Comparison of ENCODE assay signal across 1 cellular context in the genomic region with DNA sequence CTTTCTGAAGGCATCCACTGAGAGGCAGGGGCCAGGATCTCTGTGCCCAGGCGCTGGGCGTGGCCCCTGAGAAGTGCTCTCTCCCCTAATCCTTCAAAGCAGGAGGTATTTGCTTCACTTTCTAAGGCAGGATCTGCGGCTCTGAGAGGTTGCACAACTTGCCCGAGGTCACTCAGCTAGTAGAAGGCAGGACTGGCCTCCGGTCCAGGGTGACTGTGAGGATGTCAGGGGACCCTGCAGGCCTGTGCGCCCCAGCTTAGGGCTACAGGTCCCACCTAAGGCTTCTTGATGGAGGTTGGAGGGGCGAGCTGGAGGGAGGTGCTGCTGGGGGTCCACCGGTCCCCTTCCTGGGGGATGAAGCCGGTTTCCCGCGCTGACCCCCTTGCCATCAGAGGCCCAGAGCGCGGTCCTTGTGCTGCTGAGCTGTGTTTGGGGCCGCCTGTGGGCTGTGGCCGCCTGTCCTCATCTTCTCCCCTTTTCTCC.
TF ChIP-seq lines count a peak whose summit lies in the region.

No MANE protein-coding gene starts in this region.

TF ChIP-seq in HepG2, 621 proteins besides CTCF, POLR2A, EP300 and RAD21 (continued from another document and continues in another):
- TF ChIP-seq, protein P1, sequence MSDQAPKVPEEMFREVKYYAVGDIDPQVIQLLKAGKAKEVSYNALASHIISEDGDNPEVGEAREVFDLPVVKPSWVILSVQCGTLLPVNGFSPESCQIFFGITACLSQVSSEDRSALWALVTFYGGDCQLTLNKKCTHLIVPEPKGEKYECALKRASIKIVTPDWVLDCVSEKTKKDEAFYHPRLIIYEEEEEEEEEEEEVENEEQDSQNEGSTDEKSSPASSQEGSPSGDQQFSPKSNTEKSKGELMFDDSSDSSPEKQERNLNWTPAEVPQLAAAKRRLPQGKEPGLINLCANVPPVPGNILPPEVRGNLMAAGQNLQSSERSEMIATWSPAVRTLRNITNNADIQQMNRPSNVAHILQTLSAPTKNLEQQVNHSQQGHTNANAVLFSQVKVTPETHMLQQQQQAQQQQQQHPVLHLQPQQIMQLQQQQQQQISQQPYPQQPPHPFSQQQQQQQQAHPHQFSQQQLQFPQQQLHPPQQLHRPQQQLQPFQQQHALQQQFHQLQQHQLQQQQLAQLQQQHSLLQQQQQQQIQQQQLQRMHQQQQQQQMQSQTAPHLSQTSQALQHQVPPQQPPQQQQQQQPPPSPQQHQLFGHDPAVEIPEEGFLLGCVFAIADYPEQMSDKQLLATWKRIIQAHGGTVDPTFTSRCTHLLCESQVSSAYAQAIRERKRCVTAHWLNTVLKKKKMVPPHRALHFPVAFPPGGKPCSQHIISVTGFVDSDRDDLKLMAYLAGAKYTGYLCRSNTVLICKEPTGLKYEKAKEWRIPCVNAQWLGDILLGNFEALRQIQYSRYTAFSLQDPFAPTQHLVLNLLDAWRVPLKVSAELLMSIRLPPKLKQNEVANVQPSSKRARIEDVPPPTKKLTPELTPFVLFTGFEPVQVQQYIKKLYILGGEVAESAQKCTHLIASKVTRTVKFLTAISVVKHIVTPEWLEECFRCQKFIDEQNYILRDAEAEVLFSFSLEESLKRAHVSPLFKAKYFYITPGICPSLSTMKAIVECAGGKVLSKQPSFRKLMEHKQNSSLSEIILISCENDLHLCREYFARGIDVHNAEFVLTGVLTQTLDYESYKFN (CRISPR knock-in tag; conservative IDR thresholded peaks at IDR 0.05), result no peak
- TF ChIP-seq ZNF792 (CRISPR knock-in tag; IDR thresholded peaks at IDR 0.05), result 0 out of 2 replicates have a peak, but pooled peaks have one; percentile 4
- peak; percentile 24; the same call in 1 of the 2 replicates for TF ChIP-seq RXRA (CRISPR knock-in tag; IDR thresholded peaks at IDR 0.05)
- TF ChIP-seq FOSL2 (CRISPR knock-in tag; IDR thresholded peaks at IDR 0.05), result 0 out of 2 replicates have a peak, but pooled peaks have one; percentile 9
- TF ChIP-seq, protein P2, sequence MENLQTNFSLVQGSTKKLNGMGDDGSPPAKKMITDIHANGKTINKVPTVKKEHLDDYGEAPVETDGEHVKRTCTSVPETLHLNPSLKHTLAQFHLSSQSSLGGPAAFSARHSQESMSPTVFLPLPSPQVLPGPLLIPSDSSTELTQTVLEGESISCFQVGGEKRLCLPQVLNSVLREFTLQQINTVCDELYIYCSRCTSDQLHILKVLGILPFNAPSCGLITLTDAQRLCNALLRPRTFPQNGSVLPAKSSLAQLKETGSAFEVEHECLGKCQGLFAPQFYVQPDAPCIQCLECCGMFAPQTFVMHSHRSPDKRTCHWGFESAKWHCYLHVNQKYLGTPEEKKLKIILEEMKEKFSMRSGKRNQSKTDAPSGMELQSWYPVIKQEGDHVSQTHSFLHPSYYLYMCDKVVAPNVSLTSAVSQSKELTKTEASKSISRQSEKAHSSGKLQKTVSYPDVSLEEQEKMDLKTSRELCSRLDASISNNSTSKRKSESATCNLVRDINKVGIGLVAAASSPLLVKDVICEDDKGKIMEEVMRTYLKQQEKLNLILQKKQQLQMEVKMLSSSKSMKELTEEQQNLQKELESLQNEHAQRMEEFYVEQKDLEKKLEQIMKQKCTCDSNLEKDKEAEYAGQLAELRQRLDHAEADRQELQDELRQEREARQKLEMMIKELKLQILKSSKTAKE (CRISPR knock-in tag; IDR thresholded peaks at IDR 0.05; ENCODE audit: borderline replicate concordance), result 0 out of 2 replicates have a peak, but pooled peaks have one; percentile 23
- peak; percentile 13 for TF ChIP-seq TEAD3 (CRISPR knock-in tag; optimal IDR thresholded peaks at IDR 0.05; ENCODE audit: borderline replicate concordance)
- no peak for TF ChIP-seq ZNF160 (CRISPR knock-in tag; IDR thresholded peaks at IDR 0.05)
- TF ChIP-seq NR2F6 (IDR thresholded peaks at IDR 0.05), result no peak
- peak; percentile 44; the same call in 1 of the 2 replicates for TF ChIP-seq NR2F6 (CRISPR knock-in tag; IDR thresholded peaks at IDR 0.05)
- no peak for TF ChIP-seq CBFB (CRISPR knock-in tag; IDR thresholded peaks at IDR 0.05)
- TF ChIP-seq, protein P3, sequence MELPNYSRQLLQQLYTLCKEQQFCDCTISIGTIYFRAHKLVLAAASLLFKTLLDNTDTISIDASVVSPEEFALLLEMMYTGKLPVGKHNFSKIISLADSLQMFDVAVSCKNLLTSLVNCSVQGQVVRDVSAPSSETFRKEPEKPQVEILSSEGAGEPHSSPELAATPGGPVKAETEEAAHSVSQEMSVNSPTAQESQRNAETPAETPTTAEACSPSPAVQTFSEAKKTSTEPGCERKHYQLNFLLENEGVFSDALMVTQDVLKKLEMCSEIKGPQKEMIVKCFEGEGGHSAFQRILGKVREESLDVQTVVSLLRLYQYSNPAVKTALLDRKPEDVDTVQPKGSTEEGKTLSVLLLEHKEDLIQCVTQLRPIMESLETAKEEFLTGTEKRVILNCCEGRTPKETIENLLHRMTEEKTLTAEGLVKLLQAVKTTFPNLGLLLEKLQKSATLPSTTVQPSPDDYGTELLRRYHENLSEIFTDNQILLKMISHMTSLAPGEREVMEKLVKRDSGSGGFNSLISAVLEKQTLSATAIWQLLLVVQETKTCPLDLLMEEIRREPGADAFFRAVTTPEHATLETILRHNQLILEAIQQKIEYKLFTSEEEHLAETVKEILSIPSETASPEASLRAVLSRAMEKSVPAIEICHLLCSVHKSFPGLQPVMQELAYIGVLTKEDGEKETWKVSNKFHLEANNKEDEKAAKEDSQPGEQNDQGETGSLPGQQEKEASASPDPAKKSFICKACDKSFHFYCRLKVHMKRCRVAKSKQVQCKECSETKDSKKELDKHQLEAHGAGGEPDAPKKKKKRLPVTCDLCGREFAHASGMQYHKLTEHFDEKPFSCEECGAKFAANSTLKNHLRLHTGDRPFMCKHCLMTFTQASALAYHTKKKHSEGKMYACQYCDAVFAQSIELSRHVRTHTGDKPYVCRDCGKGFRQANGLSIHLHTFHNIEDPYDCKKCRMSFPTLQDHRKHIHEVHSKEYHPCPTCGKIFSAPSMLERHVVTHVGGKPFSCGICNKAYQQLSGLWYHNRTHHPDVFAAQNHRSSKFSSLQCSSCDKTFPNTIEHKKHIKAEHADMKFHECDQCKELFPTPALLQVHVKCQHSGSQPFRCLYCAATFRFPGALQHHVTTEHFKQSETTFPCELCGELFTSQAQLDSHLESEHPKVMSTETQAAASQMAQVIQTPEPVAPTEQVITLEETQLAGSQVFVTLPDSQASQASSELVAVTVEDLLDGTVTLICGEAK (IDR thresholded peaks at IDR 0.05), result no peak
- TF ChIP-seq, protein P3 (CRISPR knock-in tag; IDR thresholded peaks at IDR 0.05), result 0 out of 2 replicates have a peak, but pooled peaks have one; percentile 5
- 0 out of 2 replicates have a peak, but pooled peaks have one; percentile 13 for TF ChIP-seq NCOA2 (CRISPR knock-in tag; IDR thresholded peaks at IDR 0.05)
- peak; percentile 92 for TF ChIP-seq ZNF768 (CRISPR knock-in tag; IDR thresholded peaks at IDR 0.05)
- TF ChIP-seq XRCC5 (optimal IDR thresholded peaks at IDR 0.05; ENCODE audit: low read length), result peak; percentile 6
- no peak for TF ChIP-seq RARA (CRISPR knock-in tag; IDR thresholded peaks at IDR 0.05)
- TF ChIP-seq ZNF12 (CRISPR knock-in tag; IDR thresholded peaks at IDR 0.05), result peak; percentile 84
- no peak for TF ChIP-seq ZNF749 (CRISPR knock-in tag; IDR thresholded peaks at IDR 0.05; ENCODE audit: borderline replicate concordance)
- TF ChIP-seq EED (CRISPR knock-in tag; IDR thresholded peaks at IDR 0.05), result no peak
- TF ChIP-seq GATAD2A (CRISPR knock-in tag; IDR thresholded peaks at IDR 0.05), result 0 out of 2 replicates have a peak, but pooled peaks have one; percentile 43
- TF ChIP-seq SSRP1 (CRISPR knock-in tag; IDR thresholded peaks at IDR 0.05), result 0 out of 2 replicates have a peak, but pooled peaks have one; percentile 53
- 0 out of 2 replicates have a peak, but pooled peaks have one; percentile 12 for TF ChIP-seq ZNF350 (CRISPR knock-in tag; IDR thresholded peaks at IDR 0.05; ENCODE audit: borderline replicate concordance, low read depth)
- TF ChIP-seq KDM1A (CRISPR knock-in tag; IDR thresholded peaks at IDR 0.05), result peak; percentile 43; the same call in 1 of the 2 replicates
- no peak for TF ChIP-seq CBX1 (IDR thresholded peaks at IDR 0.05; ENCODE audit: low read depth)
- TF ChIP-seq AGO1 (IDR thresholded peaks at IDR 0.05; ENCODE audit: low read depth, low read length, poor library complexity, severe bottlenecking), result no peak
- TF ChIP-seq SOX13 (IDR thresholded peaks at IDR 0.05), result no peak
- TF ChIP-seq SOX13 (CRISPR knock-in tag; conservative IDR thresholded peaks at IDR 0.05 in 1 of 2, IDR thresholded peaks at IDR 0.05 in 1 of 2), result peak in 1 of 2 experiments; percentile 24; a peak in 1 of 4 replicates
- TF ChIP-seq ZMYM3 (CRISPR knock-in tag; IDR thresholded peaks at IDR 0.05), result peak; percentile 36; the same call in 1 of the 2 replicates
- TF ChIP-seq ETV5 (CRISPR knock-in tag; IDR thresholded peaks at IDR 0.05; ENCODE audit: borderline replicate concordance), result 0 out of 2 replicates have a peak, but pooled peaks have one; percentile 11
- peak; percentile 19; the same call in 1 of the 2 replicates for TF ChIP-seq HNF4G (IDR thresholded peaks at IDR 0.05; ENCODE audit: borderline replicate concordance, low read depth, low read length)
- no peak for TF ChIP-seq HNF4G (CRISPR knock-in tag; IDR thresholded peaks at IDR 0.05; ENCODE audit: borderline replicate concordance, low read depth)
- TF ChIP-seq HNF4A (CRISPR knock-in tag; IDR thresholded peaks at IDR 0.05), result no peak
- TF ChIP-seq, protein P4, sequence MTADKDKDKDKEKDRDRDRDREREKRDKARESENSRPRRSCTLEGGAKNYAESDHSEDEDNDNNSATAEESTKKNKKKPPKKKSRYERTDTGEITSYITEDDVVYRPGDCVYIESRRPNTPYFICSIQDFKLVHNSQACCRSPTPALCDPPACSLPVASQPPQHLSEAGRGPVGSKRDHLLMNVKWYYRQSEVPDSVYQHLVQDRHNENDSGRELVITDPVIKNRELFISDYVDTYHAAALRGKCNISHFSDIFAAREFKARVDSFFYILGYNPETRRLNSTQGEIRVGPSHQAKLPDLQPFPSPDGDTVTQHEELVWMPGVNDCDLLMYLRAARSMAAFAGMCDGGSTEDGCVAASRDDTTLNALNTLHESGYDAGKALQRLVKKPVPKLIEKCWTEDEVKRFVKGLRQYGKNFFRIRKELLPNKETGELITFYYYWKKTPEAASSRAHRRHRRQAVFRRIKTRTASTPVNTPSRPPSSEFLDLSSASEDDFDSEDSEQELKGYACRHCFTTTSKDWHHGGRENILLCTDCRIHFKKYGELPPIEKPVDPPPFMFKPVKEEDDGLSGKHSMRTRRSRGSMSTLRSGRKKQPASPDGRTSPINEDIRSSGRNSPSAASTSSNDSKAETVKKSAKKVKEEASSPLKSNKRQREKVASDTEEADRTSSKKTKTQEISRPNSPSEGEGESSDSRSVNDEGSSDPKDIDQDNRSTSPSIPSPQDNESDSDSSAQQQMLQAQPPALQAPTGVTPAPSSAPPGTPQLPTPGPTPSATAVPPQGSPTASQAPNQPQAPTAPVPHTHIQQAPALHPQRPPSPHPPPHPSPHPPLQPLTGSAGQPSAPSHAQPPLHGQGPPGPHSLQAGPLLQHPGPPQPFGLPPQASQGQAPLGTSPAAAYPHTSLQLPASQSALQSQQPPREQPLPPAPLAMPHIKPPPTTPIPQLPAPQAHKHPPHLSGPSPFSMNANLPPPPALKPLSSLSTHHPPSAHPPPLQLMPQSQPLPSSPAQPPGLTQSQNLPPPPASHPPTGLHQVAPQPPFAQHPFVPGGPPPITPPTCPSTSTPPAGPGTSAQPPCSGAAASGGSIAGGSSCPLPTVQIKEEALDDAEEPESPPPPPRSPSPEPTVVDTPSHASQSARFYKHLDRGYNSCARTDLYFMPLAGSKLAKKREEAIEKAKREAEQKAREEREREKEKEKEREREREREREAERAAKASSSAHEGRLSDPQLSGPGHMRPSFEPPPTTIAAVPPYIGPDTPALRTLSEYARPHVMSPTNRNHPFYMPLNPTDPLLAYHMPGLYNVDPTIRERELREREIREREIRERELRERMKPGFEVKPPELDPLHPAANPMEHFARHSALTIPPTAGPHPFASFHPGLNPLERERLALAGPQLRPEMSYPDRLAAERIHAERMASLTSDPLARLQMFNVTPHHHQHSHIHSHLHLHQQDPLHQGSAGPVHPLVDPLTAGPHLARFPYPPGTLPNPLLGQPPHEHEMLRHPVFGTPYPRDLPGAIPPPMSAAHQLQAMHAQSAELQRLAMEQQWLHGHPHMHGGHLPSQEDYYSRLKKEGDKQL (CRISPR knock-in tag; IDR thresholded peaks at IDR 0.05; ENCODE audit: low read depth), result no peak
- TF ChIP-seq CEBPG (CRISPR knock-in tag; IDR thresholded peaks at IDR 0.05), result peak; percentile 92
- TF ChIP-seq ZNF292 (CRISPR knock-in tag; IDR thresholded peaks at IDR 0.05; ENCODE audit: borderline replicate concordance, low read depth), result 0 out of 2 replicates have a peak, but pooled peaks have one; percentile 16
- TF ChIP-seq SP5 (CRISPR knock-in tag; IDR thresholded peaks at IDR 0.05; ENCODE audit: borderline replicate concordance, low read depth), result peak; percentile 57; the same call in 1 of the 2 replicates
